In the genomic region with DNA sequence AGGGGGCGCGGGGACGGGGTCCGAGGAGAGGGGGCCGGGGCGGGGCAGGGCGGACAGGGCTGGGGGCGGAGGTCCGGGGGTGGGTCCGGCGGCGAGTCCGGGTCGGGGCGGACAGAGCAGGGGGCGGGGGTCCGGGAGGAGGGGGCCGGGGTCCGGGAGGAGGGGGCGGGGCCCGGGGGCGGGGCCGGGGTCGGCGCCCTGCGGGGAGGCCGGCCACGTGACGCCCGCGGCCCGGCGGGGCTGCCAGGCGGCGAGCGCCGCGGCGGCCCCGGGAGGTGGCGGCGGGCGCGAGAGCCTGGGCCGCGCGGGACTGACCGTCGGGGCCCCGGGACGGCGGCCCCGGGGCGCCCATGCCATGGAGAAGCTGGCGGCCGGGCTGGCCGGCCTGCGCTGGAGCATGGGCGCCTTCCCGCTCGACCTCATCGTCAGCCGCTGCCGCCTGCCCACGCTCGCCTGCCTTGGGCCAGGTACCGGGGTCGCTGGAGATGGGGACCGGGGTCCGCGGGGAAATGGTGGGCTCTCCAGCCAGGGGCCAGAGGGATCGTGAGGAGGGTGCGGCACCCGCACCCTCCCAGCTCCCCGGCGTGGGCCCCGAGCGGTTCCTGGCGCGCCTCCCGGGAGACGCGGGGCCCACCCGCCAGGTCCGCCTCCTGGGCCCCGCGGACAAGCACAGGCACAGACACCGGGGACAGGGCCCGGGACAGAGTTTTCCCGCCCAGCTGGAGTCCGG, we compare ENCODE assay signal across 8 cellular contexts. TPM values are rescaled to one million over a fixed set of nuclear protein-coding genes. Genes with fewer than 3 reads are reported as not detected.
A peak's percentile ranks its signal among the peaks of the same experiment; 100 is the strongest.
DNase-seq lines count a peak whose midpoint lies in the region; ATAC-seq and TF ChIP-seq lines count a peak whose summit lies in the region.

TSS of gene GAREM2 (plus strand) at position 223 of the 730 bp plus-strand sequence. CDS start at position 356, 133 bp downstream.

- no peak for ATAC-seq in GM19467 (IDR thresholded peaks at IDR 0.05; ENCODE audit: unreplicated experiment)
- ATAC-seq in GM18517 (IDR thresholded peaks at IDR 0.05; ENCODE audit: unreplicated experiment) = no peak

- TF ChIP-seq CTCF in HFF-Myc (IDR thresholded peaks at IDR 0.05; ENCODE audit: low read depth, low read length, missing control alignments) (no peak), cardiac fibroblast (IDR thresholded peaks at IDR 0.05; ENCODE audit: low read depth, low read length) (no peak)

- H3K4me3 ChIP-seq in HFF-Myc (replicated peaks; ENCODE audit: low read depth, low read length) = peak within 1 kb of the TSS; percentile 31
- peak within 1 kb of the TSS; percentile 30 to 35 for H3K4me3 ChIP-seq in cardiac fibroblast (replicated peaks in 1 of 2; ENCODE audit: low read depth in 2 of 2, low read length in 2 of 2)

- peak; percentile 62 for DNase-seq in AG20443 (ENCODE audit: low spot score)
- DNase-seq in HFF-Myc (ENCODE audit: extremely low read depth, low read depth) = no peak
- no peak for DNase-seq in cardiac fibroblast (ENCODE audit: low read depth in 2 of 2)
- DNase-seq in mesenteric fat pad (ENCODE audit: low spot score) = peak; percentile 83
- no peak for DNase-seq in inferior parietal cortex (ENCODE audit: extremely low spot score)
- DNase-seq in effector CD8-positive, alpha-beta T cell (lab: John Stamatoyannopoulos, UW) = no peak

RNA-seq across cellular contexts. Expression of gene GAREM2, which starts in this region (rescaled TPM):
- total RNA-seq in mesenteric fat pad = 6.8 TPM

Comparison
In these comparisons a context has a peak if more than half of its experiments do, and no peak if none do; other contexts are left out.
1. DNase-seq: peak in AG20443 (single experiment) and mesenteric fat pad (single experiment); none in HFF-Myc (single experiment), cardiac fibroblast (0 of 2), inferior parietal cortex (single experiment) and effector CD8-positive, alpha-beta T cell (single experiment).